ENCODE assay signal across 8 cellular contexts in genomic region chrX:131821945-131822622, GRCh38.
DNase-seq lines count a peak whose midpoint lies in the region; ATAC-seq and TF ChIP-seq lines count a peak whose summit lies in the region.

No MANE protein-coding gene starts in this region.

- peak overlapping the region; percentile 50 for H3K9ac ChIP-seq in muscle layer of colon (ENCODE audit: low read length)

- TF ChIP-seq POLR2A in GM18505 (IDR thresholded peaks at IDR 0.05; ENCODE audit: borderline replicate concordance, extremely low read depth, insufficient read depth, insufficient read length) (no peak), testis (IDR thresholded peaks at IDR 0.05) (no peak)

- H3K36me3 ChIP-seq in ascending aorta, result no peaks in the 10 kb centered on the region
- H3K36me3 ChIP-seq in muscle layer of colon (ENCODE audit: insufficient read depth, low read length), result no peaks in the 10 kb centered on the region
- no peaks in the 10 kb centered on the region for H3K36me3 ChIP-seq in testis (ENCODE audit: low read depth, missing control alignments)

- H3K4me3 ChIP-seq in ascending aorta, result peak overlapping the region; percentile 39 to 61
- H3K4me3 ChIP-seq in muscle layer of colon (ENCODE audit: low read depth in 1 of 2, low read length in 2 of 2), result peak overlapping the region; percentile 15 to 52
- peak overlapping the region in 1 of 2 donors; percentile 20 for H3K4me3 ChIP-seq in testis

- H3K27me3 ChIP-seq in ascending aorta (no peaks in the 10 kb centered on the region), muscle layer of colon (ENCODE audit: control insufficient read depth in 1 of 2, insufficient read depth in 2 of 2, low read length in 2 of 2) (peaks cover 0 to under 1% of the 10 kb centered on the region in 2 donors), testis (no peaks in the 10 kb centered on the region)

- intact Hi-C loops in ascending aorta (cut with DNase I) (no loop called here), testis (cut with DNase I; ENCODE audit: low total_unique reads) (no loop called here)

- ATAC-seq in GM18505 (IDR thresholded peaks at IDR 0.05; ENCODE audit: unreplicated experiment) (peak; percentile 84), HG03095 (IDR thresholded peaks at IDR 0.05; ENCODE audit: unreplicated experiment) (peak; percentile 59), GM19452 (IDR thresholded peaks at IDR 0.05; ENCODE audit: unreplicated experiment) (no peak)

- 54 to 70% methylated on average over 21 to 22 of the region's 22 CpGs for WGBS in testis, 2 donors

- H3K9me3 ChIP-seq in ascending aorta, result no peaks in the 10 kb centered on the region
- H3K9me3 ChIP-seq in muscle layer of colon (ENCODE audit: low read length), result no peaks in the 10 kb centered on the region
- no peaks in the 10 kb centered on the region for H3K9me3 ChIP-seq in testis

- H3K4me1 ChIP-seq in ascending aorta (no peaks in the 10 kb centered on the region), muscle layer of colon (ENCODE audit: insufficient read depth, low read length) (no peaks in the 10 kb centered on the region), testis (no peaks in the 10 kb centered on the region)

- TF ChIP-seq CTCF in ascending aorta (IDR thresholded peaks at IDR 0.05) (peak; percentile 36 to 75 (median 55)), testis (IDR thresholded peaks at IDR 0.05) (no peak)

- H3K27ac ChIP-seq in ascending aorta (peak overlapping the region; percentile 76 to 77), muscle layer of colon (ENCODE audit: low read depth, low read length) (peak overlapping the region; percentile 65), testis (no peak overlapping the region)

- DNase-seq in ascending aorta (ENCODE audit: low spot score in 2 of 2) (peak; percentile 33 to 89), NCI-H128 (lab: John Stamatoyannopoulos, UW; ENCODE audit: unreplicated experiment) (no peak), testis (no peak), superior temporal gyrus (ENCODE audit: extremely low spot score) (no peak)

Comparison
In these comparisons a context has a peak if more than half of its experiments do, and no peak if none do; other contexts are left out.
1. DNase-seq: peak in ascending aorta (2 of 2); none in NCI-H128 (single experiment), testis (single experiment) and superior temporal gyrus (single experiment).
2. H3K27ac ChIP-seq: peak in ascending aorta (2 of 2) and muscle layer of colon (single experiment); none in testis (0 of 2).
3. CTCF ChIP-seq: peak in ascending aorta (3 of 3); none in testis (0 of 3).